Comparison of ENCODE assay signal across 9 cellular contexts in genomic region chr13:50319603-50320296, GRCh38.
A peak's percentile ranks its signal among the peaks of the same experiment; 100 is the strongest.
DNase-seq lines count a peak whose midpoint lies in the region; ATAC-seq and TF ChIP-seq lines count a peak whose summit lies in the region.
"Had no signal": no experiment of that assay in that cellular context is flagged by ENCODE, and none has a peak within 500 bp of the region (broad histone marks: within the 10 kb centered on the region; RNA-seq: fewer than 3 reads in every experiment).

No MANE protein-coding gene starts in this region.

- DNase-seq in GM03348 (ENCODE audit: low spot score) (peak; percentile 12), OCI-M1 (lab: John Stamatoyannopoulos, UW) (peak; percentile 91), progenitor cell of endocrine pancreas (ENCODE audit: low spot score, unreplicated experiment) (no peak)
- DNase-seq in effector memory CD8-positive, alpha-beta T cell: peak in 2 of 3 experiments; percentile 6 to 19
- no peak for DNase-seq in stimulated activated CD4-positive, alpha-beta T cell treated with anti-CD3 and anti-CD28 coated beads, Interleukin-2, amount 100 ng/mL, for 24 hours
- no peak for DNase-seq in activated CD4-positive, alpha-beta T cell treated with anti-CD3 and anti-CD28 coated beads for 36 hours
- no peak for DNase-seq in activated CD4-positive, alpha-beta T cell treated with anti-CD3 and anti-CD28 coated beads for 48 hours
- DNase-seq: MG63 had no signal

- peak overlapping the region; percentile 89 to 94 for H3K27ac Mint-ChIP-seq in effector memory CD8-positive, alpha-beta T cell
- H3K27ac Mint-ChIP-seq in progenitor cell of endocrine pancreas: peak overlapping the region; percentile 87
- H3K27ac Mint-ChIP-seq in activated CD4-positive, alpha-beta T cell treated with anti-CD3 and anti-CD28 coated beads for 36 hours: no peak overlapping the region

- no peak for TF ChIP-seq CTCF in progenitor cell of endocrine pancreas (IDR thresholded peaks at IDR 0.05; ENCODE audit: unreplicated experiment)

- H3K36me3 Mint-ChIP-seq in effector memory CD8-positive, alpha-beta T cell (ENCODE audit: insufficient read depth): no peaks in the 10 kb centered on the region
- peaks cover 1% of the 10 kb centered on the region for H3K36me3 Mint-ChIP-seq in progenitor cell of endocrine pancreas (ENCODE audit: insufficient read depth)
- H3K36me3 Mint-ChIP-seq in activated CD4-positive, alpha-beta T cell treated with anti-CD3 and anti-CD28 coated beads for 36 hours (ENCODE audit: low read depth): no peaks in the 10 kb centered on the region

- peak overlapping the region; percentile 43 to 51 for H3K4me3 Mint-ChIP-seq in effector memory CD8-positive, alpha-beta T cell
- H3K4me3 Mint-ChIP-seq in progenitor cell of endocrine pancreas (ENCODE audit: low read depth): no peak overlapping the region
- no peak overlapping the region for H3K4me3 Mint-ChIP-seq in activated CD4-positive, alpha-beta T cell treated with anti-CD3 and anti-CD28 coated beads for 36 hours

- no peaks in the 10 kb centered on the region for H3K27me3 Mint-ChIP-seq in effector memory CD8-positive, alpha-beta T cell
- H3K27me3 Mint-ChIP-seq in progenitor cell of endocrine pancreas: no peaks in the 10 kb centered on the region
- H3K27me3 Mint-ChIP-seq in activated CD4-positive, alpha-beta T cell treated with anti-CD3 and anti-CD28 coated beads for 36 hours: no peaks in the 10 kb centered on the region

- intact Hi-C loops in activated CD4-positive, alpha-beta T cell treated with anti-CD3 and anti-CD28 coated beads for 36 hours (cut with DNase I, micrococcal nuclease): no loop called here

- CTCF ChIA-PET in activated CD4-positive, alpha-beta T cell treated with anti-CD3 and anti-CD28 coated beads for 36 hours (lab: Charles Lee): interaction anchor here (1.1 kb wide), 1 partner anchor 343 kb away, joined by 4 read pairs; no protein-coding TSS in a partner anchor

- peaks cover 27 to 33% of the 10 kb centered on the region in 2 donors for H3K4me1 Mint-ChIP-seq in effector memory CD8-positive, alpha-beta T cell (ENCODE audit: low read depth in 2 of 2)
- H3K4me1 Mint-ChIP-seq in progenitor cell of endocrine pancreas (ENCODE audit: low read depth): peaks cover 23% of the 10 kb centered on the region
- H3K4me1 Mint-ChIP-seq in activated CD4-positive, alpha-beta T cell treated with anti-CD3 and anti-CD28 coated beads for 36 hours: peaks cover 20% of the 10 kb centered on the region

- POLR2A ChIA-PET in activated CD4-positive, alpha-beta T cell treated with anti-CD3 and anti-CD28 coated beads for 36 hours (lab: Charles Lee): interaction anchor here (0.6 kb wide), 1 partner anchor 46 kb away, joined by 3 read pairs; no protein-coding TSS in a partner anchor

- peak; percentile 91 for ATAC-seq in effector memory CD8-positive, alpha-beta T cell (replicated peaks)
- ATAC-seq in GM21390 (IDR thresholded peaks at IDR 0.05; ENCODE audit: unreplicated experiment): no peak
- ATAC-seq in activated CD4-positive, alpha-beta T cell treated with anti-CD3 and anti-CD28 coated beads for 36 hours: no peak

- peaks cover 0 to 3% of the 10 kb centered on the region in 2 donors for H3K9me3 Mint-ChIP-seq in effector memory CD8-positive, alpha-beta T cell
- peaks cover 7% of the 10 kb centered on the region for H3K9me3 Mint-ChIP-seq in progenitor cell of endocrine pancreas (ENCODE audit: low read depth)
- peaks cover 9% of the 10 kb centered on the region for H3K9me3 Mint-ChIP-seq in activated CD4-positive, alpha-beta T cell treated with anti-CD3 and anti-CD28 coated beads for 36 hours (ENCODE audit: low read depth)

Comparison
In these comparisons a context has a peak if more than half of its experiments do, and no peak if none do; other contexts are left out.
1. DNase-seq: peak in GM03348 (single experiment), OCI-M1 (single experiment) and effector memory CD8-positive, alpha-beta T cell (2 of 3); none in progenitor cell of endocrine pancreas (single experiment), stimulated activated CD4-positive, alpha-beta T cell treated with anti-CD3 and anti-CD28 coated beads, Interleukin-2, amount 100 ng/mL, for 24 hours (0 of 2), activated CD4-positive, alpha-beta T cell treated with anti-CD3 and anti-CD28 coated beads for 36 hours (single experiment) and activated CD4-positive, alpha-beta T cell treated with anti-CD3 and anti-CD28 coated beads for 48 hours (single experiment).
2. H3K4me3 Mint-ChIP-seq: peak in effector memory CD8-positive, alpha-beta T cell (2 of 2); none in progenitor cell of endocrine pancreas (single experiment) and activated CD4-positive, alpha-beta T cell treated with anti-CD3 and anti-CD28 coated beads for 36 hours (single experiment).